10 cellular contexts compared by ENCODE assay signal in genomic region chr14:54683882-54684794, GRCh38.
DNase-seq lines count a peak whose midpoint lies in the region; ATAC-seq, FAIRE-seq and TF ChIP-seq lines count a peak whose summit lies in the region.
"Had no signal": no experiment of that assay in that cellular context is flagged by ENCODE, and none has a peak within 500 bp of the region (broad histone marks: within the 10 kb centered on the region; RNA-seq: fewer than 3 reads in every experiment).

No MANE protein-coding gene starts in this region.

- no peak for FAIRE-seq in HepG2 (lab: Jason Lieb, UNC)

- peaks cover 42% of the 10 kb centered on the region for H3K27me3 Mint-ChIP-seq in stimulated activated naive CD8-positive, alpha-beta T cell treated with anti-CD3 and anti-CD28 coated beads, Interleukin-15, amount 100 ng/mL, for 72 hours

- peaks cover 4% of the 10 kb centered on the region; the same call in 1 of the 2 replicates for H4K20me1 ChIP-seq in Karpas-422 (ENCODE audit: insufficient read depth, low read depth, low read length)
- no peaks in the 10 kb centered on the region for H4K20me1 ChIP-seq in HepG2 (ENCODE audit: insufficient read depth, low read length)

- TF ChIP-seq EP300 in HepG2 (IDR thresholded peaks at IDR 0.05; ENCODE audit: low read depth in 2 of 2, low read length in 2 of 2) (no peak), HepG2 (CRISPR knock-in tag; IDR thresholded peaks at IDR 0.05; ENCODE audit: borderline replicate concordance) (no peak)

- H3K4me3 Mint-ChIP-seq in stimulated activated naive CD8-positive, alpha-beta T cell treated with anti-CD3 and anti-CD28 coated beads, Interleukin-15, amount 100 ng/mL, for 72 hours = no peak overlapping the region

- no peak overlapping the region for H3K4me3 ChIP-seq in colonic mucosa
- no peak overlapping the region for H3K4me3 ChIP-seq in Karpas-422 (ENCODE audit: low read length)
- no peak overlapping the region for H3K4me3 ChIP-seq in HepG2 (replicated peaks in 1 of 3; ENCODE audit: insufficient read depth in 1 of 3, low read depth in 2 of 3, low read length in 3 of 3)

- no peaks in the 10 kb centered on the region for H3K9me3 ChIP-seq in colonic mucosa
- H3K9me3 ChIP-seq in Karpas-422 (ENCODE audit: low read length) = no peaks in the 10 kb centered on the region
- no peaks in the 10 kb centered on the region for H3K9me3 ChIP-seq in HepG2 (ENCODE audit: low read length)

- POLR2A ChIA-PET in HepG2 (lab: Yijun Ruan, JAX) = no interaction called here

- peaks cover 99% of the 10 kb centered on the region for H3K79me2 ChIP-seq in Karpas-422 (ENCODE audit: low read length)
- peaks cover 19% of the 10 kb centered on the region for H3K79me2 ChIP-seq in HepG2 (ENCODE audit: insufficient read depth, low read length)

- no peaks in the 10 kb centered on the region for H3K9me2 ChIP-seq in Karpas-422 (replicated peaks; ENCODE audit: insufficient read depth, low read length)

- H3K27ac Mint-ChIP-seq in stimulated activated naive CD8-positive, alpha-beta T cell treated with anti-CD3 and anti-CD28 coated beads, Interleukin-15, amount 100 ng/mL, for 72 hours = no peak overlapping the region

- no peak overlapping the region for H2AFZ ChIP-seq in Karpas-422 (ENCODE audit: low read length)
- no peak overlapping the region for H2AFZ ChIP-seq in HepG2 (ENCODE audit: low read length)

- WGBS in HepG2 (ENCODE audit: low lambda C conversion rate) = 100% methylated on average over 3 of the region's 8 CpGs

- H3K9ac ChIP-seq in colonic mucosa (ENCODE audit: low read depth in 2 of 2, low read length in 2 of 2) = no peak overlapping the region
- H3K9ac ChIP-seq in Karpas-422 (ENCODE audit: low read length) = no peak overlapping the region
- no peak overlapping the region for H3K9ac ChIP-seq in HepG2 (ENCODE audit: insufficient read depth, low read depth, low read length)

- H3K4me1 ChIP-seq in colonic mucosa = peaks cover 3% of the 10 kb centered on the region
- H3K4me1 ChIP-seq in Karpas-422 (ENCODE audit: low read length) = peaks cover 43% of the 10 kb centered on the region
- no peaks in the 10 kb centered on the region for H3K4me1 ChIP-seq in HepG2 (ENCODE audit: insufficient read depth, low read length)

- TF ChIP-seq POLR2A in HepG2 (IDR thresholded peaks at IDR 0.05; ENCODE audit: insufficient read depth in 1 of 2, low read depth in 2 of 2, low read length in 2 of 2) = no peak

- BruUV-seq in HepG2 (replicated peaks; lab: Mats Ljungman, UMichigan) = no TSS peak

- H3K9me3 Mint-ChIP-seq in stimulated activated naive CD8-positive, alpha-beta T cell treated with anti-CD3 and anti-CD28 coated beads, Interleukin-15, amount 100 ng/mL, for 72 hours = no peaks in the 10 kb centered on the region

- H3K27me3 ChIP-seq in colonic mucosa (no peaks in the 10 kb centered on the region), Karpas-422 (ENCODE audit: low read length) (no peaks in the 10 kb centered on the region), HepG2 (ENCODE audit: control insufficient read depth in 1 of 2, insufficient read depth in 2 of 2, low read length in 2 of 2) (no peaks in the 10 kb centered on the region)

- CTCF ChIA-PET in HepG2 (lab: Yijun Ruan, JAX; ENCODE audit: low intra/inter-chr PET ratio, low total read pairs) = no interaction called here

- H3K36me3 ChIP-seq in colonic mucosa (no peaks in the 10 kb centered on the region), Karpas-422 (ENCODE audit: insufficient read depth, low read length) (peaks cover 16% of the 10 kb centered on the region), HepG2 (replicated peaks in 1 of 2; ENCODE audit: control insufficient read depth in 1 of 2, insufficient read depth in 2 of 2, low read length in 2 of 2) (peaks cover 2 to 23% of the 10 kb centered on the region in 2 experiments; a peak in 4 of 5 replicates)

- H3K27ac ChIP-seq in colonic mucosa (peak overlapping the region; percentile 32), Karpas-422 (ENCODE audit: low read length) (no peak overlapping the region), HepG2 (ENCODE audit: extremely low read length, insufficient read depth, low read length) (no peak overlapping the region)
- H3K27ac ChIP-seq: C4-2B had no signal

- peak; percentile 14 for DNase-seq in stimulated activated naive CD8-positive, alpha-beta T cell treated with anti-CD3 and anti-CD28 coated beads, Interleukin-15, Interleukin-2, amounts not matched to agents 100 U/mL and 50 U/mL, for 24 hours
- DNase-seq in stimulated activated naive CD8-positive, alpha-beta T cell treated with anti-CD3 and anti-CD28 coated beads, Interleukin-15, amount 100 ng/mL, for 72 hours = no peak
- peak; percentile 26 for DNase-seq in colonic mucosa
- peak; percentile 60 to 69 for DNase-seq in lung microvascular endothelial cell (ENCODE audit: low read depth in 2 of 2)
- DNase-seq in stimulated activated CD4-positive, alpha-beta T cell treated with anti-CD3 and anti-CD28 coated beads, Interleukin-2, amount 100 ng/mL, for 24 hours = no peak
- no peak for DNase-seq in Karpas-422
- DNase-seq in GF-D8 (lab: John Stamatoyannopoulos, UW) = no peak
- no peak for DNase-seq in HepG2 (ENCODE audit: low spot score)
- DNase-seq: effector CD8-positive, alpha-beta T cell had no signal

- in situ Hi-C loops in HepG2 (cut with HindIII; ENCODE audit: extremely low pct_ligation_motif_present, low pct_unique_long_range_greater_than_20kb) = no loop called here

- peaks cover 37% of the 10 kb centered on the region for H3K4me1 Mint-ChIP-seq in stimulated activated naive CD8-positive, alpha-beta T cell treated with anti-CD3 and anti-CD28 coated beads, Interleukin-15, amount 100 ng/mL, for 72 hours

- TF ChIP-seq CTCF in colonic mucosa (IDR thresholded peaks at IDR 0.05) (no peak), HepG2 (CRISPR knock-in tag; IDR thresholded peaks at IDR 0.05) (no peak)

- TF ChIP-seq RAD21 in HepG2 (CRISPR knock-in tag; IDR thresholded peaks at IDR 0.05) = no peak

- intact Hi-C loops in colonic mucosa (cut with DNase I) = no loop called here
- intact Hi-C loops in HepG2 (cut with micrococcal nuclease; ENCODE audit: unreplicated experiment) = no loop called here

- H3K4me2 ChIP-seq in Karpas-422 (ENCODE audit: low read depth, low read length, poor library complexity, severe bottlenecking) = no peak overlapping the region
- no peak overlapping the region for H3K4me2 ChIP-seq in HepG2 (ENCODE audit: low read depth, low read length)

- ATAC-seq in stimulated activated naive CD8-positive, alpha-beta T cell treated with anti-CD3 and anti-CD28 coated beads, Interleukin-15, Interleukin-2, amounts not matched to agents 100 U/mL and 50 U/mL, for 24 hours = no peak
- ATAC-seq in stimulated activated naive CD8-positive, alpha-beta T cell treated with anti-CD3 and anti-CD28 coated beads, Interleukin-15, amount 100 ng/mL, for 72 hours = no peak
- no peak for ATAC-seq in HepG2

TF ChIP-seq in HepG2, 621 proteins besides CTCF, POLR2A, EP300 and RAD21 (continues in another document):
- no peak for TF ChIP-seq ATF1 (CRISPR knock-in tag; IDR thresholded peaks at IDR 0.05)
- no peak for TF ChIP-seq PAWR (CRISPR knock-in tag; IDR thresholded peaks at IDR 0.05; ENCODE audit: borderline replicate concordance)
- TF ChIP-seq ZBTB7A (CRISPR knock-in tag; IDR thresholded peaks at IDR 0.05) = no peak
- TF ChIP-seq ZNF784 (CRISPR knock-in tag; IDR thresholded peaks at IDR 0.05; ENCODE audit: borderline replicate concordance) = no peak
- TF ChIP-seq NFKBIZ (CRISPR knock-in tag; IDR thresholded peaks at IDR 0.05) = no peak
- TF ChIP-seq ZNF296 (CRISPR knock-in tag; conservative IDR thresholded peaks at IDR 0.05) = no peak
- no peak for TF ChIP-seq ZKSCAN8 (CRISPR knock-in tag; IDR thresholded peaks at IDR 0.05; ENCODE audit: borderline replicate concordance)
- no peak for TF ChIP-seq XRCC5 (optimal IDR thresholded peaks at IDR 0.05; ENCODE audit: low read length)
- TF ChIP-seq JARID2 (CRISPR knock-in tag; IDR thresholded peaks at IDR 0.05; ENCODE audit: insufficient replicate concordance) = no peak
- no peak for TF ChIP-seq DDIT3 (CRISPR knock-in tag; IDR thresholded peaks at IDR 0.05)
- TF ChIP-seq ZNF619 (CRISPR knock-in tag; IDR thresholded peaks at IDR 0.05) = no peak
- no peak for TF ChIP-seq SRF (IDR thresholded peaks at IDR 0.05; ENCODE audit: low read depth, low read length)
- no peak for TF ChIP-seq DBP (CRISPR knock-in tag; IDR thresholded peaks at IDR 0.05; ENCODE audit: not compliant biosample characterization)

Comparison
In these comparisons a context has a peak if more than half of its experiments do, and no peak if none do; other contexts are left out.
1. DNase-seq: peak in stimulated activated naive CD8-positive, alpha-beta T cell treated with anti-CD3 and anti-CD28 coated beads, Interleukin-15, Interleukin-2, amounts not matched to agents 100 U/mL and 50 U/mL, for 24 hours (single experiment), colonic mucosa (single experiment) and lung microvascular endothelial cell (2 of 2); none in stimulated activated naive CD8-positive, alpha-beta T cell treated with anti-CD3 and anti-CD28 coated beads, Interleukin-15, amount 100 ng/mL, for 72 hours (0 of 2), stimulated activated CD4-positive, alpha-beta T cell treated with anti-CD3 and anti-CD28 coated beads, Interleukin-2, amount 100 ng/mL, for 24 hours (0 of 2), Karpas-422 (single experiment), GF-D8 (single experiment) and HepG2 (single experiment).